ENCODE assay signal across 26 cellular contexts in genomic region chr4:104589264-104589868, GRCh38.
A peak's percentile ranks its signal among the peaks of the same experiment; 100 is the strongest.
DNase-seq lines count a peak whose midpoint lies in the region; ATAC-seq and TF ChIP-seq lines count a peak whose summit lies in the region.
"Had no signal": no experiment of that assay in that cellular context is flagged by ENCODE, and none has a peak within 500 bp of the region (broad histone marks: within the 10 kb centered on the region; RNA-seq: fewer than 3 reads in every experiment).

No MANE protein-coding gene starts in this region.

- WGBS in lower leg skin, 2 donors: 95 to 100% methylated on average over 1 of the region's 1 CpG

- no peak overlapping the region for H3K4me3 ChIP-seq in lower leg skin (ENCODE audit: low read depth, poor library complexity, severe bottlenecking)
- H3K4me3 ChIP-seq: mucosa of descending colon, neural progenitor cell, testis, vagina had no signal

- no peaks in the 10 kb centered on the region for H3K9me3 Mint-ChIP-seq in progenitor cell of endocrine pancreas (ENCODE audit: low read depth)
- H3K9me3 Mint-ChIP-seq: activated B cell treated with CpG ODN at 0.5 μM for 24 hours, neural progenitor cell had no signal

- TF ChIP-seq CTCF in progenitor cell of endocrine pancreas (IDR thresholded peaks at IDR 0.05; ENCODE audit: unreplicated experiment) (no peak), lower leg skin (IDR thresholded peaks at IDR 0.05) (no peak), omental fat pad (IDR thresholded peaks at IDR 0.05) (no peak)

- no peak overlapping the region for H3K4me3 Mint-ChIP-seq in progenitor cell of endocrine pancreas (ENCODE audit: low read depth)
- H3K4me3 Mint-ChIP-seq: activated B cell treated with CpG ODN at 0.5 μM for 24 hours; CD4-positive, CD25-positive, alpha-beta regulatory T cell; HFFc6; neural progenitor cell had no signal

- DNase-seq in NCI-H1105 treated with DMSO at 0.1 percent for 48 hours (lab: John Stamatoyannopoulos, UW) (peak; percentile 65), NCI-H2081 treated with DMSO at 0.1 percent for 48 hours (lab: John Stamatoyannopoulos, UW) (peak; percentile 95), SHP77 (lab: John Stamatoyannopoulos, UW) (peak; percentile 42 to 43), progenitor cell of endocrine pancreas (ENCODE audit: low spot score, unreplicated experiment) (no peak), lower leg skin (ENCODE audit: low spot score in 2 of 2) (no peak), omental fat pad (ENCODE audit: low spot score) (no peak)
- DNase-seq: activated B cell treated with CpG ODN at 0.5 μM for 24 hours; activated CD4-positive, alpha-beta T cell treated with anti-CD3 and anti-CD28 coated beads, Interleukin-2, amount 50 U/mL, for 48 hours; activated CD8-positive, alpha-beta memory T cell treated with anti-CD3 and anti-CD28 coated beads, Interleukin-2, amount 50 U/mL, for 48 hours; activated effector memory CD4-positive, alpha-beta T cell treated with anti-CD3 and anti-CD28 coated beads, Interleukin-2, amount 50 U/mL, for 16 hours; CD4-positive, CD25-positive, alpha-beta regulatory T cell; erythroblast; foreskin melanocyte; HFFc6; KG1; left ventricle myocardium superior; mucosa of descending colon; NCI-H526; OCI-M1; stimulated activated CD4-positive, alpha-beta T cell treated with anti-CD3 and anti-CD28 coated beads, Interleukin-4, amount 100 ng/mL, for 1 hour; stimulated activated naive CD4-positive, alpha-beta T cell; T1000; testis had no signal

- peaks cover 44% of the 10 kb centered on the region for H3K4me1 Mint-ChIP-seq in progenitor cell of endocrine pancreas (ENCODE audit: low read depth)
- H3K4me1 Mint-ChIP-seq: activated B cell treated with CpG ODN at 0.5 μM for 24 hours; CD4-positive, CD25-positive, alpha-beta regulatory T cell had no signal

- peak overlapping the region; percentile 91 for H3K27ac Mint-ChIP-seq in progenitor cell of endocrine pancreas
- H3K27ac Mint-ChIP-seq: activated B cell treated with CpG ODN at 0.5 μM for 24 hours; CD4-positive, CD25-positive, alpha-beta regulatory T cell; HFFc6; neural progenitor cell had no signal

- intact Hi-C loops in lower leg skin (cut with DNase I; ENCODE audit: low total_unique reads): loop anchor here (5.0 kb wide), 1 partner anchor 182 kb away; no protein-coding TSS in a partner anchor

- no peaks in the 10 kb centered on the region for H3K36me3 Mint-ChIP-seq in progenitor cell of endocrine pancreas (ENCODE audit: insufficient read depth)
- H3K36me3 Mint-ChIP-seq: CD4-positive, CD25-positive, alpha-beta regulatory T cell; neural progenitor cell had no signal

- ATAC-seq in HG02759 (IDR thresholded peaks at IDR 0.05; ENCODE audit: unreplicated experiment): no peak
- no peak for ATAC-seq in omental fat pad (ENCODE audit: low FRiP score)
- ATAC-seq: left ventricle myocardium superior, mucosa of descending colon had no signal

- no peak for TF ChIP-seq POLR2A in lower leg skin (IDR thresholded peaks at IDR 0.05)

- no peaks in the 10 kb centered on the region for H3K27me3 Mint-ChIP-seq in progenitor cell of endocrine pancreas
- H3K27me3 Mint-ChIP-seq: activated B cell treated with CpG ODN at 0.5 μM for 24 hours; CD4-positive, CD25-positive, alpha-beta regulatory T cell had no signal

Comparison
In these comparisons a context has a peak if more than half of its experiments do, and no peak if none do; other contexts are left out.
1. DNase-seq: peak in NCI-H1105 treated with DMSO at 0.1 percent for 48 hours (single experiment), NCI-H2081 treated with DMSO at 0.1 percent for 48 hours (single experiment) and SHP77 (2 of 2); none in progenitor cell of endocrine pancreas (single experiment), lower leg skin (0 of 2) and omental fat pad (single experiment).